Comparison of ENCODE assay signal across 19 cellular contexts in genomic region chr19:41910240-41910991, GRCh38. TPM values are rescaled to one million over a fixed set of nuclear protein-coding genes. Genes with fewer than 3 reads are reported as not detected.
DNase-seq lines count a peak whose midpoint lies in the region; ATAC-seq and TF ChIP-seq lines count a peak whose summit lies in the region.
"Had no signal": no experiment of that assay in that cellular context is flagged by ENCODE, and none has a peak within 500 bp of the region (broad histone marks: within the 10 kb centered on the region; RNA-seq: fewer than 3 reads in every experiment).

No MANE protein-coding gene starts in this region.

- H3K36me3 Mint-ChIP-seq in endothelial cell (ENCODE audit: low read depth, unreplicated experiment) = peaks cover 26% of the 10 kb centered on the region

- H3K4me3 Mint-ChIP-seq in stimulated activated naive CD8-positive, alpha-beta T cell treated with anti-CD3 and anti-CD28 coated beads, Interleukin-15, amount 100 ng/mL, for 72 hours = no peak overlapping the region
- H3K4me3 Mint-ChIP-seq in endothelial cell (ENCODE audit: unreplicated experiment) = peak overlapping the region; percentile 26
- H3K4me3 Mint-ChIP-seq: GM23338, WTC11 had no signal

- no peaks in the 10 kb centered on the region for H3K27me3 Mint-ChIP-seq in stimulated activated naive CD8-positive, alpha-beta T cell treated with anti-CD3 and anti-CD28 coated beads, Interleukin-15, amount 100 ng/mL, for 72 hours
- peaks cover 34% of the 10 kb centered on the region for H3K27me3 Mint-ChIP-seq in endothelial cell (ENCODE audit: unreplicated experiment)

- H3K4me1 Mint-ChIP-seq in stimulated activated naive CD8-positive, alpha-beta T cell treated with anti-CD3 and anti-CD28 coated beads, Interleukin-15, amount 100 ng/mL, for 72 hours = peaks cover 74% of the 10 kb centered on the region
- peaks cover 21% of the 10 kb centered on the region for H3K4me1 Mint-ChIP-seq in endothelial cell (ENCODE audit: unreplicated experiment)

- peak overlapping the region; percentile 99 for H3K27ac ChIP-seq in SU-DHL-6 (ENCODE audit: low read depth, low read length)
- H3K27ac ChIP-seq: epithelial cell of prostate, lower lobe of right lung had no signal

- peaks cover 31% of the 10 kb centered on the region for H3K79me2 ChIP-seq in SU-DHL-6 (ENCODE audit: insufficient read depth, low read length)

- ATAC-seq in stimulated activated naive CD8-positive, alpha-beta T cell treated with anti-CD3 and anti-CD28 coated beads, Interleukin-15, Interleukin-2, amounts not matched to agents 100 U/mL and 50 U/mL, for 24 hours = peak; percentile 5
- no peak for ATAC-seq in stimulated activated naive CD8-positive, alpha-beta T cell treated with anti-CD3 and anti-CD28 coated beads, Interleukin-15, amount 100 ng/mL, for 72 hours
- ATAC-seq in HG03571 (IDR thresholded peaks at IDR 0.05; ENCODE audit: unreplicated experiment) = no peak
- ATAC-seq: GM23338, lower lobe of right lung, WTC11 had no signal

- H3K27ac Mint-ChIP-seq in stimulated activated naive CD8-positive, alpha-beta T cell treated with anti-CD3 and anti-CD28 coated beads, Interleukin-15, amount 100 ng/mL, for 72 hours = peak overlapping the region in 1 of 2 donors; percentile 56
- peak overlapping the region; percentile 32 for H3K27ac Mint-ChIP-seq in endothelial cell (ENCODE audit: unreplicated experiment)
- H3K27ac Mint-ChIP-seq: GM23338, WTC11 had no signal

- no peaks in the 10 kb centered on the region for H3K9me3 ChIP-seq in SU-DHL-6 (ENCODE audit: insufficient read depth, low read length)
- H3K9me3 ChIP-seq: lower lobe of right lung had no signal

- H3K4me2 ChIP-seq in SU-DHL-6 (ENCODE audit: low read depth, low read length, poor library complexity, severe bottlenecking) = peak overlapping the region; percentile 95
- H3K4me2 ChIP-seq: GM23338 had no signal

- no peaks in the 10 kb centered on the region for H3K9me2 ChIP-seq in SU-DHL-6 (replicated peaks; ENCODE audit: insufficient read depth, low read length)

- no peaks in the 10 kb centered on the region for H3K36me3 ChIP-seq in SU-DHL-6 (ENCODE audit: low read length)

- H3K4me3 ChIP-seq in SU-DHL-6 (ENCODE audit: insufficient read depth, low read length, poor library complexity, severe bottlenecking) = peak overlapping the region; percentile 75
- H3K4me3 ChIP-seq: GM23338, lower lobe of right lung had no signal

- no peaks in the 10 kb centered on the region for H3K27me3 ChIP-seq in SU-DHL-6 (ENCODE audit: low read length)

- no peaks in the 10 kb centered on the region for H3K9me3 Mint-ChIP-seq in stimulated activated naive CD8-positive, alpha-beta T cell treated with anti-CD3 and anti-CD28 coated beads, Interleukin-15, amount 100 ng/mL, for 72 hours
- H3K9me3 Mint-ChIP-seq in endothelial cell (ENCODE audit: unreplicated experiment) = no peaks in the 10 kb centered on the region
- H3K9me3 Mint-ChIP-seq: WTC11 had no signal

- H4K20me1 ChIP-seq in SU-DHL-6 (ENCODE audit: low read depth, low read length) = no peaks in the 10 kb centered on the region

- no peak for TF ChIP-seq CTCF in SU-DHL-6 (IDR thresholded peaks at IDR 0.05; ENCODE audit: insufficient read depth, low read length, poor library complexity, severe bottlenecking)
- TF ChIP-seq CTCF in endothelial cell (IDR thresholded peaks at IDR 0.05; ENCODE audit: unreplicated experiment) = no peak

- no peak for DNase-seq in stimulated activated naive CD8-positive, alpha-beta T cell treated with anti-CD3 and anti-CD28 coated beads, Interleukin-15, Interleukin-2, amounts not matched to agents 100 U/mL and 50 U/mL, for 24 hours
- no peak for DNase-seq in stimulated activated naive CD8-positive, alpha-beta T cell treated with anti-CD3 and anti-CD28 coated beads, Interleukin-15, amount 100 ng/mL, for 72 hours
- DNase-seq in endothelial cell (ENCODE audit: low spot score) (no peak), OCI-M1 (lab: John Stamatoyannopoulos, UW) (no peak), NCI-H2107 treated with DMSO at 0.1 percent for 48 hours (lab: John Stamatoyannopoulos, UW; ENCODE audit: unreplicated experiment) (no peak), OCI-M2 (lab: John Stamatoyannopoulos, UW; ENCODE audit: unreplicated experiment) (no peak)
- DNase-seq: activated T-cell treated with anti-CD3 and anti-CD28 coated beads for 4 hours, amygdala, lower lobe of right lung, NCI-H187 treated with DMSO at 0.1 percent for 48 hours, NCI-H526 treated with DMSO at 0.1 percent for 48 hours, substantia nigra, SW 1271 had no signal

- no peak overlapping the region for H2AFZ ChIP-seq in SU-DHL-6 (ENCODE audit: low read depth, low read length, severe bottlenecking)
- H2AFZ ChIP-seq: GM23338 had no signal

- H3K9ac ChIP-seq in SU-DHL-6 (ENCODE audit: low read length) = peak overlapping the region; percentile 100

- H3F3A ChIP-seq in SU-DHL-6 (ENCODE audit: insufficient read depth) = peaks cover 87% of the 10 kb centered on the region

RNA-seq across cellular contexts. Expression of gene ERFL, which starts 17.8 kb away (rescaled TPM):
- total RNA-seq in endothelial cell (ENCODE audit: unreplicated experiment) = 0.46 TPM
- total RNA-seq: Daoy had no signal

RNA-seq across cellular contexts. Expression of gene ARHGEF1, which starts 27.4 kb away (rescaled TPM):
- 113 TPM for total RNA-seq in endothelial cell (ENCODE audit: unreplicated experiment)

RNA-seq across cellular contexts. Expression of gene CD79A, which starts 33.3 kb away (rescaled TPM):
- total RNA-seq in endothelial cell (ENCODE audit: unreplicated experiment) = 1.1 TPM
- total RNA-seq: Daoy, GM23338 had no signal

RNA-seq across cellular contexts. Expression of gene RABAC1, which starts 48.7 kb away (rescaled TPM):
- 146 TPM for total RNA-seq in endothelial cell (ENCODE audit: unreplicated experiment)

RNA-seq across cellular contexts. Expression of gene RPS19, which starts 50.4 kb away (rescaled TPM):
- 3,886 TPM for total RNA-seq in endothelial cell (ENCODE audit: unreplicated experiment)
